In genomic region chr2:157361526-157361925, GRCh38 we compare ENCODE assay signal across 1 cellular context.
TF ChIP-seq lines count a peak whose summit lies in the region.

No MANE protein-coding gene starts in this region.

TF ChIP-seq in HEK293, 187 proteins besides CTCF, POLR2A, EP300 and RAD21 (continued from another document):
- no peak for TF ChIP-seq ZNF670 (tag by site-specific recombination; IDR thresholded peaks at IDR 0.05; ENCODE audit: low read depth)
TF ChIP-seq in HEK293: peak in this region for 1.
